In genomic region chr22:43955883-43956286, GRCh38 we compare ENCODE assay signal across 7 cellular contexts. TPM values are rescaled to one million over a fixed set of nuclear protein-coding genes. Genes with fewer than 3 reads are reported as not detected.
DNase-seq lines count a peak whose midpoint lies in the region; ATAC-seq, FAIRE-seq and TF ChIP-seq lines count a peak whose summit lies in the region.

No MANE protein-coding gene starts in this region.

- FAIRE-seq in RCC 7860 (lab: Jason Lieb, UNC): no peak

- intact Hi-C loops in left lung (cut with DNase I): no loop called here

- DNase-seq in KG1 (lab: John Stamatoyannopoulos, UW) (peak; percentile 36), left lung (no peak), type B pancreatic cell (ENCODE audit: extremely low spot score, unreplicated experiment) (no peak), RCC 7860 (ENCODE audit: low spot score) (no peak), iPS-NIHi11 (ENCODE audit: low spot score) (no peak)

- H3K4me1 ChIP-seq in left lung: peaks cover 16 to 33% of the 10 kb centered on the region in 2 donors

- H3K4me1 Mint-ChIP-seq in type B pancreatic cell (ENCODE audit: unreplicated experiment): peaks cover 30% of the 10 kb centered on the region

- peak overlapping the region; percentile 93 for H3K27ac Mint-ChIP-seq in type B pancreatic cell

- TF ChIP-seq CTCF in left lung (IDR thresholded peaks at IDR 0.05): no peak
- no peak for TF ChIP-seq CTCF in type B pancreatic cell (conservative IDR thresholded peaks at IDR 0.05)

- peak overlapping the region; percentile 97 for H3K4me3 Mint-ChIP-seq in type B pancreatic cell

- no peaks in the 10 kb centered on the region for H3K9me3 ChIP-seq in left lung

- H3K36me3 Mint-ChIP-seq in type B pancreatic cell: peaks cover 3% of the 10 kb centered on the region

- H3K9me3 Mint-ChIP-seq in type B pancreatic cell: no peaks in the 10 kb centered on the region

- H3K4me3 ChIP-seq in left lung: peak overlapping the region; percentile 86 to 94

- H3K27me3 ChIP-seq in left lung: peaks cover 0 to 12% of the 10 kb centered on the region in 2 donors

- H3K36me3 ChIP-seq in left lung: no peaks in the 10 kb centered on the region

- peak overlapping the region; percentile 83 for H3K27ac ChIP-seq in angular gyrus (ENCODE audit: low read depth, low read length)
- peak overlapping the region; percentile 89 to 92 for H3K27ac ChIP-seq in left lung

- no peaks in the 10 kb centered on the region for H3K27me3 Mint-ChIP-seq in type B pancreatic cell

- ATAC-seq in GM19035 (IDR thresholded peaks at IDR 0.05; ENCODE audit: unreplicated experiment) (peak; percentile 9), left lung (peak; percentile 14)

RNA-seq across cellular contexts. Expression of gene SAMM50, which starts 0.6 kb away (rescaled TPM):
- total RNA-seq in left lung: 10 to 100 TPM; 23.3 to 32.0 TPM
- total RNA-seq in type B pancreatic cell (ENCODE audit: low replicate concordance): 50.0 and 57.5 TPM in 2 replicates

RNA-seq across cellular contexts. Expression of gene PNPLA3, which starts 32.3 kb away (rescaled TPM):
- total RNA-seq in left lung: 1 to 10 TPM; 1.2 to 2.4 TPM
- total RNA-seq in type B pancreatic cell (ENCODE audit: low replicate concordance): 3.8 and 5.9 TPM in 2 replicates
